Comparison of ENCODE assay signal across 25 cellular contexts in the genomic region with DNA sequence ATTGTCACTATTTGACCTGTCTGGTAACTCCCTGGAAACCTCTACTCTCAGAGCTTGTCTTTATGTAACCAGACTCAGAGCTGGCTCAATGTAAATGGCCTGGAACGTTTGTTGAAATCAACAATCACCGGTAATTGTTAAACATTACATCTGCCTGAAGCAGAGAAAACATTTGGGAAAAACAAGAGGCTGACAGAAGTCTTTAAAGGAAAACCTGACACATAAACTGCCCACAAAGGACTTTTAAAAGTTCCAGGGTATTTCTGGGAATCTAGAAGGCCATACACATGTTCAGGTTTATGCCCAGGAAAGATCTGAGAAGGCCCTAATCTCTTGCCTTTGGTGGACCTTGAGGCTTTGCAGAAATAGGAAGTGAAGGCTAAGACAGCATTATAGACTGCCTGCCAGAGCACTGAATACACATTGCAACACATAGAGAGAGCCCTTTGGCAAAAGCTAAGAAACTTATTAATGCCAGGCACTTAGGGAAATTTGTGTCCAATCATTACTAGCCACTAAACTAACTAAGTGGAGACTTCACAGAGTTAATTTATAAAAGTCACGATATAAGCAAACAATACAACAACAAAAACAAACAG.
DNase-seq lines count a peak whose midpoint lies in the region; ATAC-seq, FAIRE-seq and TF ChIP-seq lines count a peak whose summit lies in the region.
"Had no signal": no experiment of that assay in that cellular context is flagged by ENCODE, and none has a peak within 500 bp of the region (broad histone marks: within the 10 kb centered on the region; RNA-seq: fewer than 3 reads in every experiment).

No MANE protein-coding gene starts in this region.

- H3K4me2 ChIP-seq in GM23338 = peak overlapping the region; percentile 34

- ATAC-seq in GM23338 (peak; percentile 29; the same call in 2 of the 3 replicates), HG03378 (IDR thresholded peaks at IDR 0.05; ENCODE audit: unreplicated experiment) (no peak), HG02798 (IDR thresholded peaks at IDR 0.05; ENCODE audit: poor library complexity, unreplicated experiment) (no peak)
- ATAC-seq: CD8-positive, alpha-beta T cell; stimulated activated naive CD8-positive, alpha-beta T cell treated with anti-CD3 and anti-CD28 coated beads, Interleukin-15, Interleukin-2, amounts not matched to agents 100 U/mL and 50 U/mL, for 24 hours had no signal

- no peak for TF ChIP-seq CTCF in GM23338 (conservative IDR thresholded peaks at IDR 0.05; ENCODE audit: low read depth in 2 of 2)

- peaks cover 5% of the 10 kb centered on the region; the same call in 1 of the 3 replicates for H3K9me3 Mint-ChIP-seq in GM23338

- no peaks in the 10 kb centered on the region for H3K36me3 Mint-ChIP-seq in GM23338 (ENCODE audit: low read depth)
- H3K36me3 Mint-ChIP-seq: CD8-positive, alpha-beta T cell had no signal

- FAIRE-seq in GM12891 (lab: Jason Lieb, UNC) = no peak
- FAIRE-seq: endometrium had no signal

- peak overlapping the region; percentile 72 for H3K27ac ChIP-seq in GM23338 (ENCODE audit: low read depth)
- peak overlapping the region; percentile 4 for H3K27ac ChIP-seq in KOPT-K1 (ENCODE audit: low read depth, low read length, poor library complexity, severe bottlenecking)
- H3K27ac ChIP-seq: coronary artery, right atrium auricular region, SJCRH30, tibial artery, WERI-Rb-1 had no signal

- no peaks in the 10 kb centered on the region for H4K20me1 ChIP-seq in GM23338 (replicated peaks; ENCODE audit: insufficient read depth)

- H3K79me2 ChIP-seq in GM23338 (replicated peaks; ENCODE audit: insufficient read depth) = no peaks in the 10 kb centered on the region

- no peak for TF ChIP-seq POLR2A in GM12891 (IDR thresholded peaks at IDR 0.05; ENCODE audit: low read depth, low read length)

- peak overlapping the region; percentile 83 for H3K27ac Mint-ChIP-seq in GM23338
- H3K27ac Mint-ChIP-seq: CD8-positive, alpha-beta T cell had no signal

- H3K27me3 ChIP-seq in GM23338 (ENCODE audit: insufficient read depth) = no peaks in the 10 kb centered on the region
- H3K27me3 ChIP-seq: right atrium auricular region, SJCRH30, tibial artery had no signal

- H3K9me3 ChIP-seq in KOPT-K1 (ENCODE audit: insufficient read depth, low read length, poor library complexity, severe bottlenecking) = peaks cover 7% of the 10 kb centered on the region
- H3K9me3 ChIP-seq: SJCRH30, tibial artery had no signal

- peaks cover 4% of the 10 kb centered on the region for H3K27me3 Mint-ChIP-seq in GM23338 (ENCODE audit: insufficient read depth, low read depth, poor library complexity)

- H3K9me2 ChIP-seq in GM23338 (ENCODE audit: insufficient read depth) = peaks cover 4% of the 10 kb centered on the region; the same call in 1 of the 2 replicates

- H3K4me3 Mint-ChIP-seq in GM23338 = no peak overlapping the region
- H3K4me3 Mint-ChIP-seq: CD8-positive, alpha-beta T cell; naive B cell; T-helper 1 cell treated with Interleukin-12 subunit alpha and Interleukin-12 subunit beta and Interleukin-4 antibody, amounts not matched to agents 30 μg/mL and 1 μg/mL, for 36 hours had no signal

- peaks cover 27% of the 10 kb centered on the region for H3K4me1 Mint-ChIP-seq in GM23338

- no peaks in the 10 kb centered on the region for H3F3A ChIP-seq in GM23338 (replicated peaks; ENCODE audit: low read depth)

- peak overlapping the region; percentile 2; the same call in 1 of the 2 replicates for H2AFZ ChIP-seq in GM23338

- DNase-seq in GM23338 (ENCODE audit: low spot score) = no peak
- DNase-seq in SKM-1 (lab: John Stamatoyannopoulos, UW; ENCODE audit: unreplicated experiment) = peak; percentile 30
- DNase-seq in islet precursor cell = peak; percentile 27
- DNase-seq in GM12891 (ENCODE audit: insufficient read length, low spot score) = no peak
- DNase-seq: activated gamma-delta T cell; amygdala; CD8-positive, alpha-beta T cell; DMS53; mesenchymal stem cell; naive B cell; NCI-H1417 treated with DMSO at 0.1 percent for 48 hours; NCI-H526 treated with DMSO at 0.1 percent for 48 hours; SJCRH30; stimulated activated CD4-positive, alpha-beta T cell treated with anti-CD3 and anti-CD28 coated beads, Interleukin-12 subunit alpha, Interleukin-12 subunit beta, amount 100 ng/mL, for 4 hours; stimulated activated CD4-positive, alpha-beta T cell treated with anti-CD3 and anti-CD28 coated beads, Interleukin-4, amount 100 ng/mL, for 4 hours; stimulated activated naive CD8-positive, alpha-beta T cell treated with anti-CD3 and anti-CD28 coated beads, Interleukin-15, Interleukin-2, amounts not matched to agents 100 U/mL and 50 U/mL, for 24 hours; tibial artery; WERI-Rb-1 had no signal

- no peak overlapping the region for H3K4me3 ChIP-seq in GM23338
- H3K4me3 ChIP-seq: coronary artery, right atrium auricular region, SJCRH30, tibial artery had no signal

- H3K4me1 ChIP-seq in GM23338 (ENCODE audit: insufficient read depth) = peaks cover 14% of the 10 kb centered on the region
- H3K4me1 ChIP-seq: right atrium auricular region, SJCRH30 had no signal

- H3K36me3 ChIP-seq in GM23338 (ENCODE audit: insufficient read depth) = no peaks in the 10 kb centered on the region
- no peaks in the 10 kb centered on the region for H3K36me3 ChIP-seq in KOPT-K1 (ENCODE audit: insufficient read depth, low read length)
- H3K36me3 ChIP-seq: right atrium auricular region, SJCRH30, tibial artery, WERI-Rb-1 had no signal

TF ChIP-seq in GM23338, 12 proteins besides CTCF, POLR2A, EP300 and RAD21:
- TF ChIP-seq NANOG (IDR thresholded peaks at IDR 0.05; ENCODE audit: borderline replicate concordance) (0 out of 2 replicates have a peak, but pooled peaks have one; percentile 5), ZNF114 (CRISPR knock-in tag; IDR thresholded peaks at IDR 0.05) (no peak)
TF ChIP-seq in GM23338: peak in this region for 1.

TF ChIP-seq in GM12891, 5 proteins besides CTCF, POLR2A, EP300 and RAD21:
- no peak for TF ChIP-seq TAF1 (IDR thresholded peaks at IDR 0.05; ENCODE audit: low read depth, low read length)
- no peak for TF ChIP-seq PAX5 (IDR thresholded peaks at IDR 0.05; ENCODE audit: insufficient read depth, low read length, severe bottlenecking)

Comparison
In these comparisons a context has a peak if more than half of its experiments do, and no peak if none do; other contexts are left out.
1. DNase-seq: peak in SKM-1 (single experiment) and islet precursor cell (single experiment); none in GM23338 (single experiment) and GM12891 (single experiment).